ENCODE assay signal across 13 cellular contexts in genomic region chr4:2256156-2256731, GRCh38. TPM values are rescaled to one million over a fixed set of nuclear protein-coding genes. Genes with fewer than 3 reads are reported as not detected.
DNase-seq lines count a peak whose midpoint lies in the region; ATAC-seq, FAIRE-seq and TF ChIP-seq lines count a peak whose summit lies in the region.
"Had no signal": no experiment of that assay in that cellular context is flagged by ENCODE, and none has a peak within 500 bp of the region (broad histone marks: within the 10 kb centered on the region; RNA-seq: fewer than 3 reads in every experiment).

No MANE protein-coding gene starts in this region.

- POLR2A ChIA-PET in K562 (lab: Yijun Ruan, JAX): interaction anchor here (0.6 to 1.5 kb wide), 5 partner anchors 8 to 477 kb away, joined by 3 to 5 read pairs (median 3); no protein-coding TSS in a partner anchor

- TF ChIP-seq EP300 in K562 (IDR thresholded peaks at IDR 0.05; ENCODE audit: low read length): no peak

- BruUV-seq in K562 (replicated peaks; lab: Mats Ljungman, UMichigan): no TSS peak

- no peak overlapping the region for H3K27ac ChIP-seq in K562 (ENCODE audit: extremely low read depth, low read depth, low read length)
- H3K27ac ChIP-seq: cardiac muscle cell, SJSA1 had no signal

- H3K4me1 ChIP-seq in K562 (replicated peaks in 1 of 2; ENCODE audit: control insufficient read depth in 2 of 2, insufficient read depth in 2 of 2, low read length in 2 of 2): peaks cover 6 to 74% of the 10 kb centered on the region in 2 experiments; a peak in 4 of 5 replicates
- H3K4me1 ChIP-seq: SJSA1 had no signal

- H3K4me3 ChIP-seq in K562: no peak overlapping the region
- H3K4me3 ChIP-seq: cardiac muscle cell, SJSA1 had no signal

- no peaks in the 10 kb centered on the region for H3K36me3 ChIP-seq in K562 (ENCODE audit: control insufficient read depth, insufficient read depth, low read length)
- H3K36me3 ChIP-seq: SJSA1 had no signal

- intact Hi-C loops in K562 (cut with micrococcal nuclease) (no loop called here), left colon (cut with DNase I, micrococcal nuclease) (no loop called here)

- H3K9me1 ChIP-seq in K562 (ENCODE audit: control insufficient read depth, insufficient read depth, low read length): no peaks in the 10 kb centered on the region

- DNase-seq in GM12891 (ENCODE audit: insufficient read length, low spot score) (peak; percentile 4), K562 (ENCODE audit: extremely low read depth in 1 of 4, low spot score in 3 of 4) (no peak), left colon (peak; percentile 6 to 28), NCI-H1105 (lab: John Stamatoyannopoulos, UW) (no peak), NCI-H2196 (lab: John Stamatoyannopoulos, UW; ENCODE audit: unreplicated experiment) (no peak), AML-193 (lab: John Stamatoyannopoulos, UW) (no peak), SHP77 (lab: John Stamatoyannopoulos, UW) (no peak)
- DNase-seq in stimulated activated CD8-positive, alpha-beta memory T cell treated with anti-CD3 and anti-CD28 coated beads, Interleukin-4, amount 100 ng/mL, for 48 hours: peak; percentile 20
- DNase-seq: DMS153, NCI-H2029, occipital lobe had no signal

- in situ Hi-C loops in K562 (cut with MboI): no loop called here

- peaks cover 5% of the 10 kb centered on the region; the same call in 1 of the 3 replicates for H3K79me2 ChIP-seq in K562 (ENCODE audit: control insufficient read depth, insufficient read depth, low read length)

- CTCF ChIA-PET in K562 (lab: Yijun Ruan, JAX; ENCODE audit: low intra/inter-chr PET ratio): no interaction called here

- no peaks in the 10 kb centered on the region; the same call in 1 of the 2 replicates for H4K20me1 ChIP-seq in K562 (replicated peaks; ENCODE audit: control insufficient read depth, insufficient read depth, low read length)

- H3K4me2 ChIP-seq in K562 (ENCODE audit: insufficient read depth, low read length): no peak overlapping the region

- no peak for TF ChIP-seq CTCF in K562 (IDR thresholded peaks at IDR 0.05 in 2 of 3, conservative IDR thresholded peaks at IDR 0.05 in 1 of 3; ENCODE audit: insufficient read depth in 2 of 3, low read depth in 1 of 3, low read length in 3 of 3)

- H3K9ac ChIP-seq in K562 (ENCODE audit: insufficient read depth in 1 of 2, low read depth in 2 of 2, low read length in 2 of 2): no peak overlapping the region; a peak in 1 of 4 replicates

- no peak overlapping the region for H2AFZ ChIP-seq in K562 (ENCODE audit: low read depth, low read length)

- FAIRE-seq in GM12891 (lab: Jason Lieb, UNC) (no peak), K562 (lab: Jason Lieb, UNC) (no peak)

- ATAC-seq in K562: no peak
- no peak for ATAC-seq in left colon

- no peaks in the 10 kb centered on the region for H3K9me3 ChIP-seq in K562 (replicated peaks; ENCODE audit: control insufficient read depth, insufficient read depth, low read depth, low read length)
- H3K9me3 ChIP-seq: SJSA1 had no signal

- H3K27me3 ChIP-seq in K562 (ENCODE audit: control insufficient read depth in 2 of 2, insufficient read depth in 2 of 2, low read length in 2 of 2): no peaks in the 10 kb centered on the region
- H3K27me3 ChIP-seq: cardiac muscle cell, SJSA1 had no signal

- 55% methylated on average over 8 of the region's 8 CpGs for WGBS in K562 (ENCODE audit: insufficient coverage, low coverage, missing lambda C conversion rate)

- TF ChIP-seq POLR2A in GM12891 (IDR thresholded peaks at IDR 0.05; ENCODE audit: low read depth, low read length) (no peak), K562 (conservative IDR thresholded peaks at IDR 0.05) (no peak)

- no peak for TF ChIP-seq RAD21 in K562 (CRISPR knock-in tag; conservative IDR thresholded peaks at IDR 0.05 in 1 of 2, IDR thresholded peaks at IDR 0.05 in 1 of 2)

TF ChIP-seq in GM12891, 5 proteins besides CTCF, POLR2A, EP300 and RAD21:
- TF ChIP-seq SPI1 (IDR thresholded peaks at IDR 0.05; ENCODE audit: low read depth, low read length) (no peak), TAF1 (IDR thresholded peaks at IDR 0.05; ENCODE audit: low read depth, low read length) (no peak), POU2F2 (IDR thresholded peaks at IDR 0.05; ENCODE audit: low read depth, low read length) (no peak), POLR2AphosphoS5 (IDR thresholded peaks at IDR 0.05; ENCODE audit: low read depth, low read length) (no peak), PAX5 (IDR thresholded peaks at IDR 0.05; ENCODE audit: insufficient read depth, low read length, severe bottlenecking) (no peak)

TF ChIP-seq in K562, 482 proteins besides CTCF, POLR2A, EP300 and RAD21:
- TF ChIP-seq GTF2E2 (tag; IDR thresholded peaks at IDR 0.05): no peak
- 0 out of 2 replicates have a peak, but pooled peaks have one; percentile 7 for TF ChIP-seq POLR2G (IDR thresholded peaks at IDR 0.05; ENCODE audit: low read depth, low read length)
TF ChIP-seq in K562: peak in this region for 1.

RNA-seq across cellular contexts. Expression of gene MXD4, which starts 5.7 kb away (rescaled TPM):
- 14.1 TPM for polyA plus RNA-seq in GM12891 (2012; ENCODE audit: low read depth, missing spikeins)
- total RNA-seq in K562 (2011; cell fraction: chromatin; rRNA removed; ENCODE audit: low replicate concordance): 28.6 and 67.2 TPM in 2 replicates
- 27.8 and 29.2 TPM in 2 replicates for total RNA-seq in K562 (2011; cell fraction: nucleolus; rRNA removed)
- total RNA-seq in K562 (2011; cell fraction: nucleoplasm; rRNA removed): 20.9 and 26.7 TPM in 2 replicates
- total RNA-seq in K562 (2014; rRNA removed): 8.8 and 11.2 TPM in 2 replicates
- total RNA-seq in K562 (2014; rRNA removed; fragmentation: Illumina TruSeq; extraction: Trizol): 1.3 and 1.7 TPM in 2 replicates
- total RNA-seq in K562 (2015; rRNA removed; fragmentation: Illumina TruSeq; extraction: Trizol): 5.9 and 6.1 TPM in 2 replicates
- total RNA-seq in K562 (2021): 13.5 and 14.0 TPM in 2 replicates
- polyA plus RNA-seq in K562 (2011; rRNA removed): 9.1 and 14.4 TPM in 2 replicates
- polyA plus RNA-seq in K562 (2011; cell fraction: cytosol; rRNA removed): 10.3 and 17.4 TPM in 2 replicates
- polyA plus RNA-seq in K562 (2011; cell fraction: nucleus; rRNA removed): 49.5 and 56.9 TPM in 2 replicates
- 9.3 and 17.8 TPM in 2 replicates for polyA plus RNA-seq in K562 (2012)
- 4.4 and 7.0 TPM in 2 replicates for polyA plus RNA-seq in K562 (2014; fragmentation: Illumina TruSeq; extraction: Trizol)
- under 1 TPM; 0.06 to 0.29 TPM for polyA plus RNA-seq in K562 (2014; fragmentation: Nextera tagmentation; extraction: Ambion mirVana)
- polyA plus RNA-seq in K562 (2014; rRNA removed): 8.9 and 10.2 TPM in 2 replicates
- 3.4 and 3.6 TPM in 2 replicates for polyA minus RNA-seq in K562 (2011; rRNA and poly(A)+ RNA removed)
- polyA minus RNA-seq in K562 (2011; cell fraction: cytosol; rRNA and poly(A)+ RNA removed): 4.6 and 8.3 TPM in 2 replicates
- polyA minus RNA-seq in K562 (2011; cell fraction: nucleus; rRNA and poly(A)+ RNA removed): 13.1 and 22.0 TPM in 2 replicates
- total RNA-seq in left colon: 10 to 100 TPM; 33.1 to 49.8 TPM

RNA-seq across cellular contexts. Expression of gene HAUS3, which starts 14.3 kb away (rescaled TPM):
- polyA plus RNA-seq in GM12891 (2012; ENCODE audit: low read depth, missing spikeins): 10.4 TPM
- 10.9 and 54.8 TPM in 2 replicates for total RNA-seq in K562 (2011; cell fraction: chromatin; rRNA removed; ENCODE audit: low replicate concordance)
- 8.7 and 12.0 TPM in 2 replicates for total RNA-seq in K562 (2011; cell fraction: nucleolus; rRNA removed)
- 17.7 and 23.4 TPM in 2 replicates for total RNA-seq in K562 (2011; cell fraction: nucleoplasm; rRNA removed)
- total RNA-seq in K562 (2014; rRNA removed): 14.9 and 15.8 TPM in 2 replicates
- total RNA-seq in K562 (2014; rRNA removed; fragmentation: Illumina TruSeq; extraction: Trizol): 25.7 and 29.2 TPM in 2 replicates
- 20.1 and 22.3 TPM in 2 replicates for total RNA-seq in K562 (2015; rRNA removed; fragmentation: Illumina TruSeq; extraction: Trizol)
- total RNA-seq in K562 (2021): 19.8 and 20.0 TPM in 2 replicates
- polyA plus RNA-seq in K562 (2011; rRNA removed): 15.3 and 21.5 TPM in 2 replicates
- 6.7 and 9.4 TPM in 2 replicates for polyA plus RNA-seq in K562 (2011; cell fraction: cytosol; rRNA removed)
- 15.3 and 17.4 TPM in 2 replicates for polyA plus RNA-seq in K562 (2011; cell fraction: nucleus; rRNA removed)
- 15.3 and 16.2 TPM in 2 replicates for polyA plus RNA-seq in K562 (2012)
- 18.7 and 22.3 TPM in 2 replicates for polyA plus RNA-seq in K562 (2014; fragmentation: Illumina TruSeq; extraction: Trizol)
- 1 to 10 TPM; 8.9 to 9.6 TPM for polyA plus RNA-seq in K562 (2014; fragmentation: Nextera tagmentation; extraction: Ambion mirVana)
- 22.8 and 25.0 TPM in 2 replicates for polyA plus RNA-seq in K562 (2014; rRNA removed)
- polyA minus RNA-seq in K562 (2011; rRNA and poly(A)+ RNA removed): 12.1 and 15.7 TPM in 2 replicates
- 5.9 and 8.2 TPM in 2 replicates for polyA minus RNA-seq in K562 (2011; cell fraction: cytosol; rRNA and poly(A)+ RNA removed)
- 8.5 and 14.3 TPM in 2 replicates for polyA minus RNA-seq in K562 (2011; cell fraction: nucleus; rRNA and poly(A)+ RNA removed)
- 1 to 10 TPM; 7.7 to 9.7 TPM for total RNA-seq in left colon

RNA-seq across cellular contexts. Expression of gene POLN, which starts 14.3 kb away (rescaled TPM):
- polyA plus RNA-seq in GM12891 (2012; ENCODE audit: low read depth, missing spikeins): 0.40 TPM
- total RNA-seq in K562 (2011; cell fraction: chromatin; rRNA removed; ENCODE audit: low replicate concordance): 3.2 and 4.6 TPM in 2 replicates
- total RNA-seq in K562 (2011; cell fraction: nucleolus; rRNA removed): 0.33 and 0.39 TPM in 2 replicates
- 0.37 and 1.5 TPM in 2 replicates for total RNA-seq in K562 (2011; cell fraction: nucleoplasm; rRNA removed)
- total RNA-seq in K562 (2014; rRNA removed) (0.09 and 0.16 TPM in 2 replicates), K562 (2014; rRNA removed; fragmentation: Illumina TruSeq; extraction: Trizol) (0.47 and 0.70 TPM in 2 replicates), K562 (2015; rRNA removed; fragmentation: Illumina TruSeq; extraction: Trizol) (0.72 and 0.91 TPM in 2 replicates), K562 (2021) (0.45 and 0.58 TPM in 2 replicates), left colon (1 to 10 TPM; 1.3 to 3.1 TPM)
- polyA plus RNA-seq in K562 (2011; rRNA removed) (0.54 and 0.70 TPM in 2 replicates), K562 (2014; fragmentation: Illumina TruSeq; extraction: Trizol) (0.15 and 0.33 TPM in 2 replicates), K562 (2014; fragmentation: Nextera tagmentation; extraction: Ambion mirVana) (under 1 TPM; 0.08 to 0.25 TPM), K562 (2014; rRNA removed) (0.32 and 0.46 TPM in 2 replicates)
- polyA plus RNA-seq in K562 (2011; cell fraction: cytosol; rRNA removed): 0.12 and 0.25 TPM in 2 replicates
- polyA plus RNA-seq in K562 (2011; cell fraction: nucleus; rRNA removed): 0.40 and 1.5 TPM in 2 replicates
- polyA plus RNA-seq in K562 (2012): 0.33 and 1.5 TPM in 2 replicates
- 1.2 and 2.1 TPM in 2 replicates for polyA minus RNA-seq in K562 (2011; rRNA and poly(A)+ RNA removed)
- polyA minus RNA-seq in K562 (2011; cell fraction: cytosol; rRNA and poly(A)+ RNA removed): 0.73 TPM in 1 of 2 replicates, not detected in the other
- polyA minus RNA-seq in K562 (2011; cell fraction: nucleus; rRNA and poly(A)+ RNA removed): 0.40 and 0.56 TPM in 2 replicates

Comparison
In these comparisons a context has a peak if more than half of its experiments do, and no peak if none do; other contexts are left out.
1. DNase-seq: peak in GM12891 (single experiment), left colon (2 of 2) and stimulated activated CD8-positive, alpha-beta memory T cell treated with anti-CD3 and anti-CD28 coated beads, Interleukin-4, amount 100 ng/mL, for 48 hours (single experiment); none in K562 (0 of 4), NCI-H1105 (single experiment), NCI-H2196 (single experiment), AML-193 (0 of 2) and SHP77 (0 of 2).